8 cellular contexts compared by ENCODE assay signal in genomic region chr14:61730756-61731373, GRCh38. TPM values are rescaled to one million over a fixed set of nuclear protein-coding genes. Genes with fewer than 3 reads are reported as not detected.
DNase-seq lines count a peak whose midpoint lies in the region; ATAC-seq, FAIRE-seq and TF ChIP-seq lines count a peak whose summit lies in the region.

No MANE protein-coding gene starts in this region.

- H4K8ac ChIP-seq in trophoblast cell (ENCODE audit: low read depth, low read length), result no peak overlapping the region

- no peak overlapping the region for H2BK120ac ChIP-seq in trophoblast cell (ENCODE audit: insufficient read depth, low read length, poor library complexity)

- H2AK5ac ChIP-seq in trophoblast cell (ENCODE audit: low read length), result no peak overlapping the region

- H3K4me1 Mint-ChIP-seq in activated B cell treated with CpG ODN at 0.5 μM for 24 hours, result peaks cover 41% of the 10 kb centered on the region

- 65% methylated on average over 2 of the region's 2 CpGs for WGBS in right cardiac atrium
- no CpG with 5 or more reads among the region's 2 CpGs for WGBS in trophoblast cell (ENCODE audit: extremely low coverage, insufficient coverage, insufficient read length)

- H3K36me3 ChIP-seq in right atrium auricular region (peaks cover 40% of the 10 kb centered on the region), keratinocyte (ENCODE audit: control insufficient read depth in 2 of 2, extremely low read depth in 1 of 2, insufficient read depth in 2 of 2, low read length in 2 of 2) (peaks cover 15 to 26% of the 10 kb centered on the region in 2 experiments), trophoblast cell (ENCODE audit: control insufficient read depth in 1 of 2, insufficient read depth in 2 of 2, low read length in 2 of 2) (peaks cover 16 to 27% of the 10 kb centered on the region in 2 experiments)

- H3K27ac ChIP-seq in right atrium auricular region, result peak overlapping the region; percentile 35 to 40
- H3K27ac ChIP-seq in right cardiac atrium (ENCODE audit: low read length), result no peak overlapping the region
- no peak overlapping the region for H3K27ac ChIP-seq in keratinocyte (ENCODE audit: control insufficient read depth, insufficient read depth, low read length)
- no peak overlapping the region for H3K27ac ChIP-seq in trophoblast cell (ENCODE audit: low read depth, low read length)

- peaks cover 92% of the 10 kb centered on the region for H3K36me3 Mint-ChIP-seq in activated B cell treated with CpG ODN at 0.5 μM for 24 hours (ENCODE audit: low read depth)

- H3K4me2 ChIP-seq in keratinocyte (ENCODE audit: control insufficient read depth, extremely low read depth, insufficient read depth, low read depth, low read length) (no peak overlapping the region), trophoblast cell (ENCODE audit: low read length) (no peak overlapping the region)

- H2BK12ac ChIP-seq in trophoblast cell (ENCODE audit: low read length), result no peak overlapping the region

- FAIRE-seq in keratinocyte (lab: Jason Lieb, UNC), result peak; percentile 20

- no peaks in the 10 kb centered on the region for H3K9me3 Mint-ChIP-seq in activated B cell treated with CpG ODN at 0.5 μM for 24 hours

- H3K4me1 ChIP-seq in right atrium auricular region, result peaks cover 0 to 7% of the 10 kb centered on the region in 2 donors
- no peaks in the 10 kb centered on the region for H3K4me1 ChIP-seq in right cardiac atrium (ENCODE audit: control insufficient read depth, insufficient read depth, low read length)
- no peaks in the 10 kb centered on the region for H3K4me1 ChIP-seq in keratinocyte (ENCODE audit: control insufficient read depth, extremely low read depth, insufficient read depth, low read length)
- no peaks in the 10 kb centered on the region for H3K4me1 ChIP-seq in trophoblast cell (ENCODE audit: control insufficient read depth in 1 of 2, insufficient read depth in 2 of 2, low read length in 2 of 2)

- H4K12ac ChIP-seq in trophoblast cell (ENCODE audit: low read depth, low read length), result no peak overlapping the region

- no peak overlapping the region for H3K14ac ChIP-seq in trophoblast cell (ENCODE audit: low read length)

- H3K4me3 ChIP-seq in right atrium auricular region (no peak overlapping the region), right cardiac atrium (ENCODE audit: low read length) (no peak overlapping the region), keratinocyte (ENCODE audit: control insufficient read depth in 2 of 3, extremely low read depth in 1 of 3, insufficient read depth in 2 of 3, low read depth in 1 of 3, low read length in 3 of 3) (no peak overlapping the region), trophoblast cell (ENCODE audit: low read depth, low read length) (no peak overlapping the region)

- no peaks in the 10 kb centered on the region for H3K9me1 ChIP-seq in keratinocyte (ENCODE audit: control insufficient read depth, extremely low read depth, insufficient read depth, low read length)

- dilution Hi-C loops in keratinocyte (cut with MboI; ENCODE audit: extremely low pct_ligation_motif_present, low sequenced_read_pairs), result no loop called here

- H3K27me3 Mint-ChIP-seq in activated B cell treated with CpG ODN at 0.5 μM for 24 hours, result no peaks in the 10 kb centered on the region

- POLR2A ChIA-PET in activated B cell treated with CpG ODN at 0.5 μM for 24 hours (lab: Charles Lee), result interaction anchor here (0.7 to 1.0 kb wide), 2 partner anchors 10 to 149 kb away, joined by 3 read pairs; no protein-coding TSS in a partner anchor

- no peak for ATAC-seq in right cardiac atrium
- no peak for ATAC-seq in activated B cell treated with CpG ODN at 0.5 μM for 24 hours (ENCODE audit: low read depth)

- H3K9me3 ChIP-seq in right atrium auricular region, result no peaks in the 10 kb centered on the region
- no peaks in the 10 kb centered on the region for H3K9me3 ChIP-seq in right cardiac atrium (ENCODE audit: control insufficient read depth, low read length)
- H3K9me3 ChIP-seq in keratinocyte (ENCODE audit: control insufficient read depth, low read depth, low read length), result no peaks in the 10 kb centered on the region
- H3K9me3 ChIP-seq in trophoblast cell (ENCODE audit: insufficient read depth, low read depth, low read length), result no peaks in the 10 kb centered on the region

- H3K79me1 ChIP-seq in trophoblast cell (ENCODE audit: low read length), result no peaks in the 10 kb centered on the region

- H2BK5ac ChIP-seq in trophoblast cell (ENCODE audit: low read depth, low read length, poor library complexity), result no peak overlapping the region

- no peak overlapping the region for H2AFZ ChIP-seq in keratinocyte (ENCODE audit: control insufficient read depth, low read length)
- H2AFZ ChIP-seq in trophoblast cell (ENCODE audit: insufficient read depth, low read length, poor library complexity), result no peak overlapping the region

- H3K4ac ChIP-seq in trophoblast cell (ENCODE audit: low read depth, low read length), result no peak overlapping the region

- intact Hi-C loops in right cardiac atrium (cut with DNase I) (no loop called here), activated B cell treated with CpG ODN at 0.5 μM for 24 hours (cut with micrococcal nuclease) (loop anchor here (1.0 to 5.0 kb wide), 5 partner anchors 34 to 270 kb away; partner anchors contain the start of gene HIF1A)

- no peak overlapping the region for H3K23ac ChIP-seq in trophoblast cell (ENCODE audit: low read length)

- H4K20me1 ChIP-seq in keratinocyte (ENCODE audit: control insufficient read depth, extremely low read depth, insufficient read depth, low read length), result no peaks in the 10 kb centered on the region

- H3K9ac ChIP-seq in keratinocyte (ENCODE audit: control insufficient read depth, extremely low read depth, insufficient read depth, low read length) (no peak overlapping the region), trophoblast cell (ENCODE audit: low read length) (no peak overlapping the region)

- TF ChIP-seq CTCF in right atrium auricular region (IDR thresholded peaks at IDR 0.05), result peak; percentile 43 to 61
- no peak for TF ChIP-seq CTCF in activated B cell treated with CpG ODN at 0.5 μM for 24 hours (IDR thresholded peaks at IDR 0.05)
- peak in 1 of 3 experiments; percentile 28 for TF ChIP-seq CTCF in keratinocyte (optimal IDR thresholded peaks at IDR 0.05 in 1 of 3, IDR thresholded peaks at IDR 0.05 in 1 of 3, conservative IDR thresholded peaks at IDR 0.05 in 1 of 3; ENCODE audit: extremely low read depth in 1 of 3, insufficient read depth in 2 of 3, low read length in 3 of 3)

- H3K27me3 ChIP-seq in right atrium auricular region, result no peaks in the 10 kb centered on the region
- H3K27me3 ChIP-seq in right cardiac atrium (ENCODE audit: control insufficient read depth, insufficient read depth), result no peaks in the 10 kb centered on the region
- H3K27me3 ChIP-seq in keratinocyte (ENCODE audit: control insufficient read depth, extremely low read depth, insufficient read depth, low read length), result no peaks in the 10 kb centered on the region
- no peaks in the 10 kb centered on the region for H3K27me3 ChIP-seq in trophoblast cell (ENCODE audit: insufficient read depth, low read length)

- H3K27ac Mint-ChIP-seq in activated B cell treated with CpG ODN at 0.5 μM for 24 hours, result peak overlapping the region; percentile 57

- DNase-seq in right atrium auricular region (ENCODE audit: low spot score) (no peak), right cardiac atrium (no peak), activated B cell treated with CpG ODN at 0.5 μM for 24 hours (no peak), keratinocyte (ENCODE audit: low read depth, low spot score) (no peak), HK-2 (ENCODE audit: unreplicated experiment) (no peak), DMS153 (lab: John Stamatoyannopoulos, UW) (no peak), trophoblast cell (no peak)
- no peak for DNase-seq in activated effector memory CD4-positive, alpha-beta T cell treated with Interleukin-2 at 50 U/mL for 16 hours

- no peak overlapping the region for H4K91ac ChIP-seq in trophoblast cell (ENCODE audit: low read depth, low read length)

- CTCF ChIA-PET in activated B cell treated with CpG ODN at 0.5 μM for 24 hours (lab: Charles Lee), result interaction anchor here (0.7 to 5.2 kb wide), 16 partner anchors 11 to 396 kb away, joined by 3 to 39 read pairs (median 4); no protein-coding TSS in a partner anchor

- H3K79me2 ChIP-seq in keratinocyte (ENCODE audit: control insufficient read depth, insufficient read depth, low read length), result peaks cover 2% of the 10 kb centered on the region
- no peaks in the 10 kb centered on the region for H3K79me2 ChIP-seq in trophoblast cell (ENCODE audit: control insufficient read depth, insufficient read depth, low read length, poor library complexity)

- H3K4me3 Mint-ChIP-seq in activated B cell treated with CpG ODN at 0.5 μM for 24 hours, result no peak overlapping the region

- no peak overlapping the region for H3K18ac ChIP-seq in trophoblast cell (ENCODE audit: low read length)

RNA-seq across cellular contexts. Expression of gene SNAPC1, which starts 31.4 kb away (rescaled TPM):
- total RNA-seq in right atrium auricular region (1 to 10 TPM; 6.2 to 9.5 TPM), right cardiac atrium (10 to 100 TPM in 1 of 4 donors, 1 to 10 TPM in 3; 6.1 to 12.9 (median 8.8) TPM), activated B cell treated with CpG ODN at 0.5 μM for 24 hours (5.2 TPM in 2 replicates)
- polyA plus RNA-seq in right cardiac atrium (10.5 TPM), keratinocyte (11.1 to 17.7 TPM (median 11.8 TPM) in 3 replicates)
- 18.6 TPM for polyA plus RNA-seq in keratinocyte (2011; ENCODE audit: low read depth)
- 8.3 and 9.7 TPM in 2 replicates for polyA plus RNA-seq in keratinocyte (2011; cell fraction: cytosol; rRNA removed)
- 14.7 and 23.1 TPM in 2 replicates for polyA plus RNA-seq in keratinocyte (2011; cell fraction: nucleus; rRNA removed)
- 10.6 and 13.4 TPM in 2 replicates for polyA plus RNA-seq in keratinocyte (2012; ENCODE audit: low replicate concordance)
- polyA minus RNA-seq in keratinocyte, result 0.33 to 3.9 TPM (median 2.9 TPM) in 3 replicates
- 7.9 TPM for polyA minus RNA-seq in keratinocyte (2011; cell fraction: cytosol; rRNA and poly(A)+ RNA removed)
- 7.3 and 11.2 TPM in 2 replicates for polyA minus RNA-seq in keratinocyte (2011; cell fraction: nucleus; rRNA and poly(A)+ RNA removed)
- polyA plus RNA-seq in trophoblast cell (2013), result 6.7 and 7.8 TPM in 2 replicates

RNA-seq across cellular contexts. Expression of gene HIF1A, which starts 35.6 kb away (rescaled TPM):
- 10 to 100 TPM; 81.2 to 89.1 TPM for total RNA-seq in right atrium auricular region
- total RNA-seq in right cardiac atrium, result 100 to 1,000 TPM in 1 of 4 donors, 10 to 100 TPM in 3; 52.7 to 117 (median 81.1) TPM
- polyA plus RNA-seq in right cardiac atrium, result 25.5 TPM
- total RNA-seq in activated B cell treated with CpG ODN at 0.5 μM for 24 hours, result 148 and 179 TPM in 2 replicates
- polyA plus RNA-seq in keratinocyte, result 65.2 to 202 TPM (median 168 TPM) in 3 replicates
- polyA plus RNA-seq in keratinocyte (2011; ENCODE audit: low read depth), result 64.3 TPM
- 71.1 and 137 TPM in 2 replicates for polyA plus RNA-seq in keratinocyte (2011; cell fraction: cytosol; rRNA removed)
- 224 and 227 TPM in 2 replicates for polyA plus RNA-seq in keratinocyte (2011; cell fraction: nucleus; rRNA removed)
- 55.1 and 85.9 TPM in 2 replicates for polyA plus RNA-seq in keratinocyte (2012; ENCODE audit: low replicate concordance)
- polyA minus RNA-seq in keratinocyte, result 65.5 to 199 TPM (median 83.4 TPM) in 3 replicates
- polyA minus RNA-seq in keratinocyte (2011; cell fraction: cytosol; rRNA and poly(A)+ RNA removed), result 129 TPM
- 118 and 339 TPM in 2 replicates for polyA minus RNA-seq in keratinocyte (2011; cell fraction: nucleus; rRNA and poly(A)+ RNA removed)
- polyA plus RNA-seq in trophoblast cell (2013), result 429 and 461 TPM in 2 replicates

Comparison
In these comparisons a context has a peak if more than half of its experiments do, and no peak if none do; other contexts are left out.
1. H3K27ac ChIP-seq: peak in right atrium auricular region (2 of 2); none in right cardiac atrium (single experiment), keratinocyte (single experiment) and trophoblast cell (single experiment).